In the genomic region with DNA sequence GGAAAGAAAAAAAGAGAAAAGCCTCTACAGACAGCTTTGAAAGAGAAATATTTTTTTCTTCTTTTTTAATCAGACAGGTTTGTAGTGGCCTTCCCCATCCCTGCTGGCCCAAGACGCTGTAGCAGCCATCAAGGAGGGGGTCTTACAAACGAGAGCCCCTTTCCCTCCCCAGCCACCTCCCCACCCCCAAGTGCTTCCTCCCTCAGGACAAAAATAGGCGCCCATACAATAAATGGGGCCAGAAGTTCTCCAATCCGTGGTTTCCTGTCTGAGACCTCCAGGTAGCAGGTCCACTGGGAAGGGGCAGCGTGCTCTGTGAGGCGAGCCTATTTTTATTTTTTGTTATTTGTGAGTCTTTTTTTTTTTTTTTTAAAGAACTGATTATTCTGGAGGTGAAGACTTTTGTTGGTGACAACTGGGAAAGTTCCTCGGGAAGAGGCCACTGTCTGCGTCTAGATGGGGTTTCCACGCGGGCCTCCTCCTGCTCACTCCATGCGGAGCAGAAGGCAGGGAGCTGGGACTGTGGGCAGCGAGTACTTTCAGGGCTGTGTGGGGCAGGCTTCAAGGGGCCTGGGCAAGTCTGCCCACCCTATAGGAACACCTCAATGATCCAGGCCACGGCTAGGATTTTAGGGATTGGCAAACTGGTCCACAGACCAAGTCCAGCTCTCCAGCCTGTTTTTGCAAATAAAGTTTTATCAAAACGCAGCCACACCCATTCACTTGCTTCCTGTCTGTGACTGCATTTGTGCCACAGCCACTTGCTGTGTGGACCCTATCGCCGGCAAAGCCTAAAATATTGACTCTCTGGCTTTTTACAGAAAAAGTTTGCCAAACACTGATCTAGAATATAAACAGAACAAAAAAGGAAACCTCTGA, we compare ENCODE assay signal across 13 cellular contexts.
"Had no signal": no experiment of that assay in that cellular context is flagged by ENCODE, and none has a peak within 500 bp of the region (broad histone marks: within the 10 kb centered on the region; RNA-seq: fewer than 3 reads in every experiment).

No MANE protein-coding gene starts in this region.

- H3K36me3 ChIP-seq: cardiac muscle cell had no signal

- H3K4me3 Mint-ChIP-seq: activated CD4-positive, alpha-beta T cell treated with anti-CD3 and anti-CD28 coated beads, Interleukin-2, amount 10 ng/mL, durations not matched to agents 7 days and 5 days; neural crest cell had no signal

- DNase-seq: activated CD4-positive, alpha-beta T cell treated with anti-CD3 and anti-CD28 coated beads, Interleukin-2, amount 10 ng/mL, durations not matched to agents 7 days and 5 days; activated naive CD4-positive, alpha-beta T cell treated with anti-CD3 and anti-CD28 coated beads, Interleukin-2, amount 50 U/mL, for 16 hours; stimulated activated CD4-positive, alpha-beta T cell treated with anti-CD3 and anti-CD28 coated beads, Interleukin-4, amount 100 ng/mL, for 4 hours; stimulated activated CD8-positive, alpha-beta memory T cell treated with anti-CD3 and anti-CD28 coated beads, Interleukin-4, amount 100 ng/mL, for 48 hours; stimulated activated naive CD4-positive, alpha-beta T cell treated with Interleukin-2 at 50 U/mL for 16 hours; T-helper 2 cell; trophoblast cell had no signal

- H3K27ac ChIP-seq: cardiac muscle cell had no signal

- FAIRE-seq: colon, TTC549 had no signal

- ATAC-seq: esophagus mucosa had no signal

- H3K27ac Mint-ChIP-seq: activated CD4-positive, alpha-beta T cell treated with anti-CD3 and anti-CD28 coated beads, Interleukin-2, amount 10 ng/mL, durations not matched to agents 7 days and 5 days had no signal

- H3K4me3 ChIP-seq: cardiac muscle cell, skin epidermis had no signal

- H3K27me3 ChIP-seq: cardiac muscle cell had no signal

- H3K9me3 Mint-ChIP-seq: activated CD4-positive, alpha-beta T cell treated with anti-CD3 and anti-CD28 coated beads, Interleukin-2, amount 10 ng/mL, durations not matched to agents 7 days and 5 days; neural crest cell had no signal
